Comparison of ENCODE assay signal across 1 cellular context in the genomic region with DNA sequence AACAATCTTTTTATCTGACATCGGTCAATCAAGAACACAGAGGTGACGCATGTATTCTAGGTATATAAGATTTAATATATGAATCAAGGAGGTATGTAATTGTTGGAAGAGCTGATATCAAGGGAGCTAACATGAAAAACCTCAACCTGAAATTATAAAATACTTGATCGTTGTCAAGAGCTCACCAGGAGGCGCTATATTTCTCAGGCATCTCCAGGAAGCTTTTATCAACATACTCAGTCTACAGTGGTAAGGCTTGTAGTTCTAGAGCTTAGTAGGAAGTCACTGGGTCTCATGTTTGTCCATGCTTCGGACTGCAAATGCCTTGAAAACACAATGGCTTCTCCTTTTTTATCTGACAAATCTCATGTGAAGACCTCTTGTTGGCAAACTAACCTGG.
TF ChIP-seq lines count a peak whose summit lies in the region.

No MANE protein-coding gene starts in this region.

TF ChIP-seq in GM23338, 12 proteins besides CTCF, POLR2A, EP300 and RAD21:
- TF ChIP-seq ZNF462 (CRISPR knock-in tag; IDR thresholded peaks at IDR 0.05), result no peak
